ENCODE assay signal across 1 cellular context in the genomic region with DNA sequence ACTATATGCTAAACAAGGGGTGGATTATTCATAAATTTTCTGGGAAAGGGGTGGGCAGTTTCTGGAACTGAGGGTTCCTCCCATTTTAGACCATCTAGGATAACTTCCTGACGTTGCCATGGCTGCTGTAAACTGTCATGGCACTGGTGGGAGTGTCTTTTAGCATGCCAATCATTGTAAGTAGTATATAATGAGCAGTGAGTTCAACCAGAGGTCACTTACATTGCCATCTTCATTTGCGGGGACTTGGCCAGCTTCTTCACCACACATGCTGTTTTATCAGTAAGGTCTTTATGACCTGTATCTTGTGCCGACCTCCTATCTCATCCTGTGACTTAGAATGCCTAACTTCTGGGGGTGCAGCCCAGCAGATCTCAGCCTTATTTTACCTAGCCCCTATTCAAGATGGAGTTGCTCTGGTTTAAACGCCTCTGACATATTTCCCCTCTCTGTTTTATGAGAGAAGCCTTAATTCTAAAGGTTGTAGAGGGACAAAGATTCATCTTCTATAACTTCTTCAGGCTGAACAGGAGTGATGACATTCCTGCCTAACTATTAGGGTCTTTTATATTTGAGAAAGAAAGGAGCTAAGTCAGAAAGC.
TF ChIP-seq lines count a peak whose summit lies in the region.

No MANE protein-coding gene starts in this region.

TF ChIP-seq in K562, 482 proteins besides CTCF, POLR2A, EP300 and RAD21 (continued from another document and continues in another):
- TF ChIP-seq SRSF7 (optimal IDR thresholded peaks at IDR 0.05; ENCODE audit: low read depth, low read length), result no peak
- TF ChIP-seq, protein P1, sequence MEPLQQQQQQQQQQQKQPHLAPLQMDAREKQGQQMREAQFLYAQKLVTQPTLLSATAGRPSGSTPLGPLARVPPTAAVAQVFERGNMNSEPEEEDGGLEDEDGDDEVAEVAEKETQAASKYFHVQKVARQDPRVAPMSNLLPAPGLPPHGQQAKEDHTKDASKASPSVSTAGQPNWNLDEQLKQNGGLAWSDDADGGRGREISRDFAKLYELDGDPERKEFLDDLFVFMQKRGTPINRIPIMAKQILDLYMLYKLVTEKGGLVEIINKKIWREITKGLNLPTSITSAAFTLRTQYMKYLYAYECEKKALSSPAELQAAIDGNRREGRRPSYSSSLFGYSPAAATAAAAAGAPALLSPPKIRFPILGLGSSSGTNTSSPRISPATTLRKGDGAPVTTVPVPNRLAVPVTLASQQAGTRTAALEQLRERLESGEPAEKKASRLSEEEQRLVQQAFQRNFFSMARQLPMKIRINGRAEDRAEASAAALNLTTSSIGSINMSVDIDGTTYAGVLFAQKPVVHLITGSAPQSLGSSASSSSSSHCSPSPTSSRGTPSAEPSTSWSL (CRISPR knock-in tag; IDR thresholded peaks at IDR 0.05; ENCODE audit: borderline replicate concordance), result no peak
- TF ChIP-seq MYC (IDR thresholded peaks at IDR 0.05; ENCODE audit: low read depth, low read length), result 0 out of 2 replicates have a peak, but pooled peaks have one; percentile 5
- TF ChIP-seq MYC (CRISPR knock-in tag; IDR thresholded peaks at IDR 0.05; ENCODE audit: borderline replicate concordance, low read depth), result no peak; the same call in none of the 2 replicates
- TF ChIP-seq LEF1 (IDR thresholded peaks at IDR 0.05), result 0 out of 2 replicates have a peak, but pooled peaks have one; percentile 47
- TF ChIP-seq TGIF2 (CRISPR knock-in tag; IDR thresholded peaks at IDR 0.05), result no peak
- TF ChIP-seq ESRRA (IDR thresholded peaks at IDR 0.05; ENCODE audit: borderline replicate concordance, low read depth), result peak; percentile 32; the same call in 1 of the 2 replicates
- TF ChIP-seq PCBP1 (IDR thresholded peaks at IDR 0.05; ENCODE audit: low read depth, low read length, poor library complexity, severe bottlenecking), result no peak
- no peak for TF ChIP-seq SRSF1 (IDR thresholded peaks at IDR 0.05; ENCODE audit: low read depth, low read length)
- TF ChIP-seq, protein P2, sequence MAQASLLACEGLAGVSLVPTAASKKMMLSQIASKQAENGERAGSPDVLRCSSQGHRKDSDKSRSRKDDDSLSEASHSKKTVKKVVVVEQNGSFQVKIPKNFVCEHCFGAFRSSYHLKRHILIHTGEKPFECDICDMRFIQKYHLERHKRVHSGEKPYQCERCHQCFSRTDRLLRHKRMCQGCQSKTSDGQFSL (CRISPR knock-in tag; IDR thresholded peaks at IDR 0.05), result no peak
- TF ChIP-seq, protein P2 (tag; IDR thresholded peaks at IDR 0.05), result peak in 1 of 2 experiments; percentile 92; a peak in 2 of 4 replicates
- peak; percentile 90; the same call in 1 of the 2 replicates for TF ChIP-seq HIVEP1 (CRISPR knock-in tag; IDR thresholded peaks at IDR 0.05)
- TF ChIP-seq CBX3 (IDR thresholded peaks at IDR 0.05; ENCODE audit: borderline replicate concordance in 1 of 2, low read length in 2 of 2), result no peak
- no peak for TF ChIP-seq SRSF9 (IDR thresholded peaks at IDR 0.05; ENCODE audit: borderline replicate concordance, low read depth, low read length)
- peak in 1 of 2 experiments; percentile 54; a peak in 1 of 4 replicates for TF ChIP-seq SRF (CRISPR knock-in tag; IDR thresholded peaks at IDR 0.05)
- TF ChIP-seq MTA3 (IDR thresholded peaks at IDR 0.05; ENCODE audit: borderline replicate concordance), result 0 out of 2 replicates have a peak, but pooled peaks have one; percentile 34
- no peak for TF ChIP-seq TOE1 (IDR thresholded peaks at IDR 0.05; ENCODE audit: borderline replicate concordance)
- TF ChIP-seq TOE1 (CRISPR knock-in tag; IDR thresholded peaks at IDR 0.05; ENCODE audit: borderline replicate concordance, low read depth), result no peak
- TF ChIP-seq KLF13 (tag; IDR thresholded peaks at IDR 0.05; ENCODE audit: borderline replicate concordance, low read depth), result peak; percentile 73
- no peak for TF ChIP-seq MAZ (CRISPR knock-in tag; conservative IDR thresholded peaks at IDR 0.05 in 1 of 2, IDR thresholded peaks at IDR 0.05 in 1 of 2)
- peak; percentile 95 for TF ChIP-seq SMAD3 (CRISPR knock-in tag; conservative IDR thresholded peaks at IDR 0.05)
- TF ChIP-seq, protein P3, sequence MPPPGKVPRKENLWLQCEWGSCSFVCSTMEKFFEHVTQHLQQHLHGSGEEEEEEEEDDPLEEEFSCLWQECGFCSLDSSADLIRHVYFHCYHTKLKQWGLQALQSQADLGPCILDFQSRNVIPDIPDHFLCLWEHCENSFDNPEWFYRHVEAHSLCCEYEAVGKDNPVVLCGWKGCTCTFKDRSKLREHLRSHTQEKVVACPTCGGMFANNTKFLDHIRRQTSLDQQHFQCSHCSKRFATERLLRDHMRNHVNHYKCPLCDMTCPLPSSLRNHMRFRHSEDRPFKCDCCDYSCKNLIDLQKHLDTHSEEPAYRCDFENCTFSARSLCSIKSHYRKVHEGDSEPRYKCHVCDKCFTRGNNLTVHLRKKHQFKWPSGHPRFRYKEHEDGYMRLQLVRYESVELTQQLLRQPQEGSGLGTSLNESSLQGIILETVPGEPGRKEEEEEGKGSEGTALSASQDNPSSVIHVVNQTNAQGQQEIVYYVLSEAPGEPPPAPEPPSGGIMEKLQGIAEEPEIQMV (tag; conservative IDR thresholded peaks at IDR 0.05; ENCODE audit: low read depth), result peak; percentile 82
- TF ChIP-seq JUND (IDR thresholded peaks at IDR 0.05; ENCODE audit: borderline replicate concordance, low read depth, low read length), result no peak
- peak; percentile 50; the same call in 1 of the 3 replicates for TF ChIP-seq JUND (tag; IDR thresholded peaks at IDR 0.05; ENCODE audit: borderline replicate concordance, low read depth, low read length)
- peak; percentile 96 for TF ChIP-seq ZNF589 (CRISPR knock-in tag; IDR thresholded peaks at IDR 0.05; ENCODE audit: low read depth)
- peak; percentile 84 for TF ChIP-seq ZNF311 (CRISPR knock-in tag; IDR thresholded peaks at IDR 0.05)
- TF ChIP-seq, protein P4, sequence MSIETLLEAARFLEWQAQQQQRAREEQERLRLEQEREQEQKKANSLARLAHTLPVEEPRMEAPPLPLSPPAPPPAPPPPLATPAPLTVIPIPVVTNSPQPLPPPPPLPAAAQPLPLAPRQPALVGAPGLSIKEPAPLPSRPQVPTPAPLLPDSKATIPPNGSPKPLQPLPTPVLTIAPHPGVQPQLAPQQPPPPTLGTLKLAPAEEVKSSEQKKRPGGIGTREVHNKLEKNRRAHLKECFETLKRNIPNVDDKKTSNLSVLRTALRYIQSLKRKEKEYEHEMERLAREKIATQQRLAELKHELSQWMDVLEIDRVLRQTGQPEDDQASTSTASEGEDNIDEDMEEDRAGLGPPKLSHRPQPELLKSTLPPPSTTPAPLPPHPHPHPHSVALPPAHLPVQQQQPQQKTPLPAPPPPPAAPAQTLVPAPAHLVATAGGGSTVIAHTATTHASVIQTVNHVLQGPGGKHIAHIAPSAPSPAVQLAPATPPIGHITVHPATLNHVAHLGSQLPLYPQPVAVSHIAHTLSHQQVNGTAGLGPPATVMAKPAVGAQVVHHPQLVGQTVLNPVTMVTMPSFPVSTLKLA (conservative IDR thresholded peaks at IDR 0.05), result peak; percentile 28 to 39; a peak in 2 of 4 replicates
- peak; percentile 76; the same call in 1 of the 2 replicates for TF ChIP-seq FOXJ2 (tag; IDR thresholded peaks at IDR 0.05)
- no peak for TF ChIP-seq ZNF445 (CRISPR knock-in tag; IDR thresholded peaks at IDR 0.05; ENCODE audit: low read depth)
- TF ChIP-seq, protein P5, sequence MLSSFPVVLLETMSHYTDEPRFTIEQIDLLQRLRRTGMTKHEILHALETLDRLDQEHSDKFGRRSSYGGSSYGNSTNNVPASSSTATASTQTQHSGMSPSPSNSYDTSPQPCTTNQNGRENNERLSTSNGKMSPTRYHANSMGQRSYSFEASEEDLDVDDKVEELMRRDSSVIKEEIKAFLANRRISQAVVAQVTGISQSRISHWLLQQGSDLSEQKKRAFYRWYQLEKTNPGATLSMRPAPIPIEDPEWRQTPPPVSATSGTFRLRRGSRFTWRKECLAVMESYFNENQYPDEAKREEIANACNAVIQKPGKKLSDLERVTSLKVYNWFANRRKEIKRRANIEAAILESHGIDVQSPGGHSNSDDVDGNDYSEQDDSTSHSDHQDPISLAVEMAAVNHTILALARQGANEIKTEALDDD (IDR thresholded peaks at IDR 0.05), result peak; percentile 74; the same call in 1 of the 2 replicates
- no peak for TF ChIP-seq OTX1 (CRISPR knock-in tag; IDR thresholded peaks at IDR 0.05)
- TF ChIP-seq, protein P6, sequence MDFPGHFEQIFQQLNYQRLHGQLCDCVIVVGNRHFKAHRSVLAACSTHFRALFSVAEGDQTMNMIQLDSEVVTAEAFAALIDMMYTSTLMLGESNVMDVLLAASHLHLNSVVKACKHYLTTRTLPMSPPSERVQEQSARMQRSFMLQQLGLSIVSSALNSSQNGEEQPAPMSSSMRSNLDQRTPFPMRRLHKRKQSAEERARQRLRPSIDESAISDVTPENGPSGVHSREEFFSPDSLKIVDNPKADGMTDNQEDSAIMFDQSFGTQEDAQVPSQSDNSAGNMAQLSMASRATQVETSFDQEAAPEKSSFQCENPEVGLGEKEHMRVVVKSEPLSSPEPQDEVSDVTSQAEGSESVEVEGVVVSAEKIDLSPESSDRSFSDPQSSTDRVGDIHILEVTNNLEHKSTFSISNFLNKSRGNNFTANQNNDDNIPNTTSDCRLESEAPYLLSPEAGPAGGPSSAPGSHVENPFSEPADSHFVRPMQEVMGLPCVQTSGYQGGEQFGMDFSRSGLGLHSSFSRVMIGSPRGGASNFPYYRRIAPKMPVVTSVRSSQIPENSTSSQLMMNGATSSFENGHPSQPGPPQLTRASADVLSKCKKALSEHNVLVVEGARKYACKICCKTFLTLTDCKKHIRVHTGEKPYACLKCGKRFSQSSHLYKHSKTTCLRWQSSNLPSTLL (IDR thresholded peaks at IDR 0.05), result no peak
- TF ChIP-seq JUNB (CRISPR knock-in tag; conservative IDR thresholded peaks at IDR 0.05), result no peak
- peak; percentile 18; the same call in 1 of the 2 replicates for TF ChIP-seq L3MBTL2 (IDR thresholded peaks at IDR 0.05)
- TF ChIP-seq ZNF184 (CRISPR knock-in tag; IDR thresholded peaks at IDR 0.05), result no peak
- TF ChIP-seq ZNF197 (CRISPR knock-in tag; IDR thresholded peaks at IDR 0.05; ENCODE audit: low read depth), result peak; percentile 94
- TF ChIP-seq, protein P7, sequence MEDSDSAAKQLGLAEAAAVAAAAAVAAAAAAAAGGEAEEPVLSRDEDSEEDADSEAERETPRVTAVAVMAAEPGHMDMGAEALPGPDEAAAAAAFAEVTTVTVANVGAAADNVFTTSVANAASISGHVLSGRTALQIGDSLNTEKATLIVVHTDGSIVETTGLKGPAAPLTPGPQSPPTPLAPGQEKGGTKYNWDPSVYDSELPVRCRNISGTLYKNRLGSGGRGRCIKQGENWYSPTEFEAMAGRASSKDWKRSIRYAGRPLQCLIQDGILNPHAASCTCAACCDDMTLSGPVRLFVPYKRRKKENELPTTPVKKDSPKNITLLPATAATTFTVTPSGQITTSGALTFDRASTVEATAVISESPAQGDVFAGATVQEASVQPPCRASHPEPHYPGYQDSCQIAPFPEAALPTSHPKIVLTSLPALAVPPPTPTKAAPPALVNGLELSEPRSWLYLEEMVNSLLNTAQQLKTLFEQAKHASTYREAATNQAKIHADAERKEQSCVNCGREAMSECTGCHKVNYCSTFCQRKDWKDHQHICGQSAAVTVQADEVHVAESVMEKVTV (CRISPR knock-in tag; IDR thresholded peaks at IDR 0.05), result no peak
- no peak for TF ChIP-seq SAP30 (IDR thresholded peaks at IDR 0.05; ENCODE audit: borderline replicate concordance, insufficient read depth, low read depth, low read length, poor library complexity, severe bottlenecking)
- peak; percentile 71 for TF ChIP-seq GTF2A2 (tag; IDR thresholded peaks at IDR 0.05)
- TF ChIP-seq YBX1 (IDR thresholded peaks at IDR 0.05), result no peak
- TF ChIP-seq CSDE1 (IDR thresholded peaks at IDR 0.05), result peak in 1 of 2 experiments; percentile 40; a peak in 1 of 4 replicates
- TF ChIP-seq SMARCC2 (IDR thresholded peaks at IDR 0.05; ENCODE audit: low read depth), result no peak
- no peak for TF ChIP-seq ZNF57 (CRISPR knock-in tag; IDR thresholded peaks at IDR 0.05)
- TF ChIP-seq, protein P8, sequence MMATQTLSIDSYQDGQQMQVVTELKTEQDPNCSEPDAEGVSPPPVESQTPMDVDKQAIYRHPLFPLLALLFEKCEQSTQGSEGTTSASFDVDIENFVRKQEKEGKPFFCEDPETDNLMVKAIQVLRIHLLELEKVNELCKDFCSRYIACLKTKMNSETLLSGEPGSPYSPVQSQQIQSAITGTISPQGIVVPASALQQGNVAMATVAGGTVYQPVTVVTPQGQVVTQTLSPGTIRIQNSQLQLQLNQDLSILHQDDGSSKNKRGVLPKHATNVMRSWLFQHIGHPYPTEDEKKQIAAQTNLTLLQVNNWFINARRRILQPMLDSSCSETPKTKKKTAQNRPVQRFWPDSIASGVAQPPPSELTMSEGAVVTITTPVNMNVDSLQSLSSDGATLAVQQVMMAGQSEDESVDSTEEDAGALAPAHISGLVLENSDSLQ (IDR thresholded peaks at IDR 0.05), result peak; percentile 98
- no peak for TF ChIP-seq TAF1 (IDR thresholded peaks at IDR 0.05; ENCODE audit: control insufficient read depth, extremely low read depth, insufficient read depth, low read length, severe bottlenecking)
- TF ChIP-seq NFXL1 (CRISPR knock-in tag; IDR thresholded peaks at IDR 0.05), result peak; percentile 41; the same call in 1 of the 2 replicates
- TF ChIP-seq ILK (tag; IDR thresholded peaks at IDR 0.05; ENCODE audit: borderline replicate concordance, low read depth), result peak; percentile 64; the same call in 1 of the 2 replicates
- TF ChIP-seq MTA2 (IDR thresholded peaks at IDR 0.05; ENCODE audit: low read depth), result no peak
- peak; percentile 82 for TF ChIP-seq ZNF354B (CRISPR knock-in tag; IDR thresholded peaks at IDR 0.05)
- TF ChIP-seq, protein P9, sequence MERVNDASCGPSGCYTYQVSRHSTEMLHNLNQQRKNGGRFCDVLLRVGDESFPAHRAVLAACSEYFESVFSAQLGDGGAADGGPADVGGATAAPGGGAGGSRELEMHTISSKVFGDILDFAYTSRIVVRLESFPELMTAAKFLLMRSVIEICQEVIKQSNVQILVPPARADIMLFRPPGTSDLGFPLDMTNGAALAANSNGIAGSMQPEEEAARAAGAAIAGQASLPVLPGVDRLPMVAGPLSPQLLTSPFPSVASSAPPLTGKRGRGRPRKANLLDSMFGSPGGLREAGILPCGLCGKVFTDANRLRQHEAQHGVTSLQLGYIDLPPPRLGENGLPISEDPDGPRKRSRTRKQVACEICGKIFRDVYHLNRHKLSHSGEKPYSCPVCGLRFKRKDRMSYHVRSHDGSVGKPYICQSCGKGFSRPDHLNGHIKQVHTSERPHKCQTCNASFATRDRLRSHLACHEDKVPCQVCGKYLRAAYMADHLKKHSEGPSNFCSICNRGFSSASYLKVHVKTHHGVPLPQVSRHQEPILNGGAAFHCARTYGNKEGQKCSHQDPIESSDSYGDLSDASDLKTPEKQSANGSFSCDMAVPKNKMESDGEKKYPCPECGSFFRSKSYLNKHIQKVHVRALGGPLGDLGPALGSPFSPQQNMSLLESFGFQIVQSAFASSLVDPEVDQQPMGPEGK (CRISPR knock-in tag; IDR thresholded peaks at IDR 0.05; ENCODE audit: borderline replicate concordance), result 0 out of 2 replicates have a peak, but pooled peaks have one; percentile 74
- TF ChIP-seq MECOM (CRISPR knock-in tag; IDR thresholded peaks at IDR 0.05), result peak; percentile 90
- TF ChIP-seq CBFA2T2 (conservative IDR thresholded peaks at IDR 0.05), result no peak
- no peak for TF ChIP-seq SIRT6 (IDR thresholded peaks at IDR 0.05; ENCODE audit: low read depth, low read length)
